1 cellular context compared by ENCODE assay signal in the genomic region with DNA sequence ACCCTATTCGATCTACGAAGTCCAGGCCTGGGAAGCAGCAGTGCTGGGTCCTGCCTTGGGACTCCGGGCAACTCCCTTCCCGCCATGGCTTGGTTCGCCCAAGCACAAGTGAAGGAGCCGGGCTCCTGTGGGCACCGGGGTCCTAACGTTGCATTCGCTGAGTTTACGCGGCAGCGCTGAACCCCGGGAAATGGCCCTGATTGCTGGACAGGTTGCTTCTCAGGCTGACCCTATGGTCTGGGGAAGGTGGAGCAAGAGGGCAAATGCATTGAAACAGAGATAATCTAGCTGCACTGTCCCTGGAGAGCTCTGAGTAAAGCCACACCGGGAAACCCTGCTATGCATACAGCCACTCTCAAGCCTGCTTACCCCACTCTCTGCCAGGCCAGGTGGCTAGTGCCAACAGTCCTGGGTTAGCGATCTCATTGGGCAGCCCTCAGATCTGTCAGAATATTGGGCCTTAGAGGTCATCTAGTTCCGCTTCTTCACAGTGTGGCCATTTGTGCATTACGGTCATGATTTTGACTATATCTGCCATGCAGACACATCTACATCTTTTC.
A peak's percentile ranks its signal among the peaks of the same experiment; 100 is the strongest.
TF ChIP-seq lines count a peak whose summit lies in the region.

No MANE protein-coding gene starts in this region.

TF ChIP-seq in GM12878, 131 proteins besides CTCF, POLR2A, EP300 and RAD21:
- 0 out of 2 replicates have a peak, but pooled peaks have one; percentile 34 for TF ChIP-seq PKNOX1 (IDR thresholded peaks at IDR 0.05)
- TF ChIP-seq, protein P1, sequence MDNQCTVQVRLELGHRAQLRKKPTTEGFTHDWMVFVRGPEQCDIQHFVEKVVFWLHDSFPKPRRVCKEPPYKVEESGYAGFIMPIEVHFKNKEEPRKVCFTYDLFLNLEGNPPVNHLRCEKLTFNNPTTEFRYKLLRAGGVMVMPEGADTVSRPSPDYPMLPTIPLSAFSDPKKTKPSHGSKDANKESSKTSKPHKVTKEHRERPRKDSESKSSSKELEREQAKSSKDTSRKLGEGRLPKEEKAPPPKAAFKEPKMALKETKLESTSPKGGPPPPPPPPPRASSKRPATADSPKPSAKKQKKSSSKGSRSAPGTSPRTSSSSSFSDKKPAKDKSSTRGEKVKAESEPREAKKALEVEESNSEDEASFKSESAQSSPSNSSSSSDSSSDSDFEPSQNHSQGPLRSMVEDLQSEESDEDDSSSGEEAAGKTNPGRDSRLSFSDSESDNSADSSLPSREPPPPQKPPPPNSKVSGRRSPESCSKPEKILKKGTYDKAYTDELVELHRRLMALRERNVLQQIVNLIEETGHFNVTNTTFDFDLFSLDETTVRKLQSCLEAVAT (IDR thresholded peaks at IDR 0.05) = peak; percentile 86
- TF ChIP-seq RBBP5 (conservative IDR thresholded peaks at IDR 0.05) = no peak
- peak; percentile 32 for TF ChIP-seq MEF2B (IDR thresholded peaks at IDR 0.05; ENCODE audit: partially characterized antibody, poor library complexity, severe bottlenecking)
- no peak for TF ChIP-seq JUNB (IDR thresholded peaks at IDR 0.05)
